In the genomic region with DNA sequence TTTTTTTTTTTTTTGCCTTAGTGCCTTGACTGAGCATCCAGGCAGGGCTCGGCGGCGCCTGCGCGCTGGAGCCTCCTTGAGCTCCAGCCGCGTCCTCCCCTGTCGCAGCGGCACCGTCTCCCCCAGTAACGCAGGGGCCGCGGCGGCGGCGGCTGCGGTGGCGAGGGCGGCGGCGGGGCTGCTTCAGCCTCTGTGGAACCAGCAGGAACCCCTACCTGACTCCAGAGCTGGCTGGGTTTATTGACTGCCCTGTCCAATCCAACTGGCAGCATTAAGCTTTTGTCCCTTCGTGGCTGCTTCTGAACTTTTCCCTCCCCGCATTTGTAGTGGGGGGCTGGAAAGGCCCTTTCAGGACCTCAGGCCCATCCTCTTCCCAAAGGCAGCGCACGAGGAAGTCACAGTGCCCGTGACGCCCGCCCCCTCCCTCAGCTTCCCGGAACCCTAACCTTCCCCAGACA, we compare ENCODE assay signal across 8 cellular contexts. TPM values are rescaled to one million over a fixed set of nuclear protein-coding genes. Genes with fewer than 3 reads are reported as not detected.
DNase-seq lines count a peak whose midpoint lies in the region; ATAC-seq, FAIRE-seq and TF ChIP-seq lines count a peak whose summit lies in the region.

A gene with protein sequence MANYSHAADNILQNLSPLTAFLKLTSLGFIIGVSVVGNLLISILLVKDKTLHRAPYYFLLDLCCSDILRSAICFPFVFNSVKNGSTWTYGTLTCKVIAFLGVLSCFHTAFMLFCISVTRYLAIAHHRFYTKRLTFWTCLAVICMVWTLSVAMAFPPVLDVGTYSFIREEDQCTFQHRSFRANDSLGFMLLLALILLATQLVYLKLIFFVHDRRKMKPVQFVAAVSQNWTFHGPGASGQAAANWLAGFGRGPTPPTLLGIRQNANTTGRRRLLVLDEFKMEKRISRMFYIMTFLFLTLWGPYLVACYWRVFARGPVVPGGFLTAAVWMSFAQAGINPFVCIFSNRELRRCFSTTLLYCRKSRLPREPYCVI (minus strand): TSS at position 397 of the 458 bp plus-strand sequence. CDS start 2,106 bp downstream, outside the sequence.

- H3K27me3 ChIP-seq in H1 (replicated peaks in 1 of 4; ENCODE audit: control insufficient read depth in 3 of 4, extremely low read depth in 1 of 4, insufficient read depth in 3 of 4, low read length in 3 of 4), result peaks cover 6 to 32% (median 16%) of the 10 kb centered on the region in 4 experiments; a peak in 6 of 7 replicates
- H3K27me3 ChIP-seq in mesenchymal stem cell (ENCODE audit: control insufficient read depth in 1 of 2, insufficient read depth in 1 of 2, low read length in 2 of 2), result no peaks in the 10 kb centered on the region

- H3K4me2 ChIP-seq in H1 (ENCODE audit: insufficient read depth in 1 of 2, low read depth in 2 of 2, low read length in 2 of 2) (peak within 1 kb of the TSS; percentile 73 to 96), mesenchymal stem cell (ENCODE audit: low read length, poor library complexity, severe bottlenecking) (peak within 1 kb of the TSS; percentile 96)

- POLR2A ChIA-PET in H1 (lab: Charles Lee; ENCODE audit: partially characterized antibody), result interaction anchor here (1.2 to 1.5 kb wide), 2 partner anchors 10 to 28 kb away, joined by 3 to 5 read pairs; no protein-coding TSS in a partner anchor

- H2BK15ac ChIP-seq in H1 (ENCODE audit: low read length), result no peak within 1 kb of the TSS
- H2BK15ac ChIP-seq in mesenchymal stem cell (ENCODE audit: low read depth, poor library complexity, severe bottlenecking), result peak within 1 kb of the TSS; percentile 80

- H4K5ac ChIP-seq in H1 (ENCODE audit: insufficient read length, low read depth, low read length), result no peak within 1 kb of the TSS

- H2AK5ac ChIP-seq in H1 (ENCODE audit: low read depth, low read length) (no peak within 1 kb of the TSS), mesenchymal stem cell (ENCODE audit: low read length, severe bottlenecking) (no peak within 1 kb of the TSS)

- H3K9me3 Mint-ChIP-seq in activated CD4-positive, alpha-beta T cell treated with anti-CD3 and anti-CD28 coated beads, Interleukin-2, amount 10 ng/mL, durations not matched to agents 24 days and 14 days, result no peaks in the 10 kb centered on the region
- H3K9me3 Mint-ChIP-seq in stimulated activated naive CD8-positive, alpha-beta T cell treated with anti-CD3 and anti-CD28 coated beads, Interleukin-15, amount 100 ng/mL, for 72 hours, result no peaks in the 10 kb centered on the region

- H3K56ac ChIP-seq in H1 (replicated peaks; ENCODE audit: insufficient read length, low read depth, low read length), result no peak within 1 kb of the TSS

- H4K8ac ChIP-seq in H1 (ENCODE audit: extremely low read depth, insufficient read depth, low read length) (no peak within 1 kb of the TSS; the same call in 1 of the 2 replicates), mesenchymal stem cell (ENCODE audit: low read length) (peak within 1 kb of the TSS; percentile 84)

- H3K4me1 Mint-ChIP-seq in activated CD4-positive, alpha-beta T cell treated with anti-CD3 and anti-CD28 coated beads, Interleukin-2, amount 10 ng/mL, durations not matched to agents 24 days and 14 days, result peaks cover 4% of the 10 kb centered on the region
- peaks cover 6% of the 10 kb centered on the region for H3K4me1 Mint-ChIP-seq in stimulated activated naive CD8-positive, alpha-beta T cell treated with anti-CD3 and anti-CD28 coated beads, Interleukin-15, amount 100 ng/mL, for 72 hours

- TF ChIP-seq EP300 in H1 (IDR thresholded peaks at IDR 0.05; ENCODE audit: borderline replicate concordance in 1 of 2, low read depth in 2 of 2, low read length in 2 of 2), result peak in 1 of 2 experiments; percentile 37; a peak in 1 of 3 replicates

- peaks cover 43% of the 10 kb centered on the region for H3K27me3 Mint-ChIP-seq in activated CD4-positive, alpha-beta T cell treated with anti-CD3 and anti-CD28 coated beads, Interleukin-2, amount 10 ng/mL, durations not matched to agents 24 days and 14 days
- H3K27me3 Mint-ChIP-seq in stimulated activated naive CD8-positive, alpha-beta T cell treated with anti-CD3 and anti-CD28 coated beads, Interleukin-15, amount 100 ng/mL, for 72 hours, result peaks cover 56% of the 10 kb centered on the region

- H3K4me3 Mint-ChIP-seq in activated CD4-positive, alpha-beta T cell treated with anti-CD3 and anti-CD28 coated beads, Interleukin-2, amount 10 ng/mL, durations not matched to agents 24 days and 14 days, result peak within 1 kb of the TSS; percentile 46
- H3K4me3 Mint-ChIP-seq in stimulated activated naive CD8-positive, alpha-beta T cell treated with anti-CD3 and anti-CD28 coated beads, Interleukin-15, amount 100 ng/mL, for 72 hours, result peak within 1 kb of the TSS; percentile 65 to 72

- DNase-seq in GDM1 (lab: John Stamatoyannopoulos, UW) (peak; percentile 54), HCEC 1CT (peak; percentile 70), NCI-H1417 treated with DMSO at 0.1 percent for 48 hours (lab: John Stamatoyannopoulos, UW) (peak; percentile 34), H1 (ENCODE audit: low read depth in 1 of 2, low spot score in 2 of 2) (peak; percentile 29 to 77), mesenchymal stem cell (peak; percentile 71), T1000 (lab: John Stamatoyannopoulos, UW) (no peak)
- peak; percentile 71 for DNase-seq in activated CD4-positive, alpha-beta T cell treated with anti-CD3 and anti-CD28 coated beads, Interleukin-2, amount 10 ng/mL, durations not matched to agents 24 days and 14 days
- peak; percentile 36 to 38 for DNase-seq in stimulated activated naive CD8-positive, alpha-beta T cell treated with anti-CD3 and anti-CD28 coated beads, Interleukin-15, amount 100 ng/mL, for 72 hours

- no peak for FAIRE-seq in H1 (lab: Jason Lieb, UNC)

- no peak for TF ChIP-seq RAD21 in H1 (IDR thresholded peaks at IDR 0.05 in 1 of 2, conservative IDR thresholded peaks at IDR 0.05 in 1 of 2; ENCODE audit: low read depth in 2 of 2, low read length in 2 of 2)

- no peak within 1 kb of the TSS for H3K9ac ChIP-seq in H1 (replicated peaks in 1 of 4; ENCODE audit: extremely low read depth in 1 of 4, low read depth in 3 of 4, low read length in 3 of 4)
- H3K9ac ChIP-seq in mesenchymal stem cell (ENCODE audit: low read length), result peak within 1 kb of the TSS; percentile 97

- peak within 1 kb of the TSS; percentile 46 to 73 (median 60) for H3K4me3 ChIP-seq in H1 (ENCODE audit: extremely low read depth in 1 of 4, insufficient read depth in 2 of 4, low read depth in 3 of 4, low read length in 4 of 4)
- H3K4me3 ChIP-seq in mesenchymal stem cell (ENCODE audit: insufficient read depth in 1 of 2, low read depth in 1 of 2, low read length in 2 of 2), result peak within 1 kb of the TSS; percentile 67 to 85

- H3K9me3 ChIP-seq in H1 (ENCODE audit: insufficient read depth in 2 of 2, low read depth in 1 of 2, low read length in 1 of 2) (no peaks in the 10 kb centered on the region), mesenchymal stem cell (ENCODE audit: control insufficient read depth, low read length) (no peaks in the 10 kb centered on the region)

- H2BK5ac ChIP-seq in H1 (ENCODE audit: low read depth, low read length) (no peak within 1 kb of the TSS), mesenchymal stem cell (ENCODE audit: low read depth, low read length, poor library complexity, severe bottlenecking) (peak within 1 kb of the TSS; percentile 88)

- H3K23ac ChIP-seq in H1 (ENCODE audit: insufficient read length) (no peak within 1 kb of the TSS), mesenchymal stem cell (ENCODE audit: low read length in 2 of 2) (no peak within 1 kb of the TSS)

- CTCF ChIA-PET in H1 (lab: Charles Lee; ENCODE audit: partially characterized antibody), result no interaction called here

- peaks cover 0 to 2% of the 10 kb centered on the region in 2 experiments for H4K20me1 ChIP-seq in H1 (replicated peaks in 1 of 2; ENCODE audit: control insufficient read depth in 1 of 2, insufficient read depth in 2 of 2, low read length in 2 of 2)

- TF ChIP-seq CTCF in H1 (IDR thresholded peaks at IDR 0.05; ENCODE audit: control extremely low read depth in 1 of 3, insufficient read depth in 1 of 3, low read depth in 1 of 3, low read length in 3 of 3), result no peak

- no peaks in the 10 kb centered on the region for H3K36me3 Mint-ChIP-seq in activated CD4-positive, alpha-beta T cell treated with anti-CD3 and anti-CD28 coated beads, Interleukin-2, amount 10 ng/mL, durations not matched to agents 24 days and 14 days (ENCODE audit: low read depth)

- H3K4me1 ChIP-seq in H1 (replicated peaks in 1 of 4; ENCODE audit: control insufficient read depth in 3 of 4, insufficient read depth in 4 of 4, low read length in 3 of 4) (peaks cover 0 to 9% (median 4%) of the 10 kb centered on the region in 4 experiments; a peak in 4 of 7 replicates), mesenchymal stem cell (ENCODE audit: control insufficient read depth, insufficient read depth, low read depth, low read length) (peaks cover 5% of the 10 kb centered on the region)

- TF ChIP-seq POLR2A in H1 (IDR thresholded peaks at IDR 0.05; ENCODE audit: control extremely low read depth in 1 of 2, low read depth in 2 of 2, low read length in 2 of 2), result no peak

- no peaks in the 10 kb centered on the region for H3K79me2 ChIP-seq in H1 (ENCODE audit: control insufficient read depth in 1 of 2, insufficient read depth in 2 of 2, low read length in 2 of 2)

- intact Hi-C loops in activated CD4-positive, alpha-beta T cell treated with anti-CD3 and anti-CD28 coated beads, Interleukin-2, amount 10 ng/mL, durations not matched to agents 24 days and 14 days (cut with micrococcal nuclease), result no loop called here

- 2% methylated on average over 25 of the region's 29 CpGs; no CpG with 5 or more reads in 1 of the 2 experiments for WGBS in H1 (ENCODE audit: extremely low coverage in 1 of 2, insufficient coverage in 1 of 2, insufficient read length in 1 of 2, insufficient replicate concordance in 2 of 2, low coverage in 1 of 2, low lambda C conversion rate in 2 of 2, missing lambda C conversion rate in 1 of 2), 2 experiments
- WGBS in mesenchymal stem cell, result 1% methylated on average over 19 of the region's 29 CpGs

- H2BK20ac ChIP-seq in H1 (ENCODE audit: low read length), result no peak within 1 kb of the TSS

- H3K23me2 ChIP-seq in H1 (ENCODE audit: low read depth, low read length), result peaks cover 2% of the 10 kb centered on the region; the same call in 1 of the 2 replicates

- H3K27ac Mint-ChIP-seq in activated CD4-positive, alpha-beta T cell treated with anti-CD3 and anti-CD28 coated beads, Interleukin-2, amount 10 ng/mL, durations not matched to agents 24 days and 14 days, result no peak within 1 kb of the TSS
- no peak within 1 kb of the TSS for H3K27ac Mint-ChIP-seq in stimulated activated naive CD8-positive, alpha-beta T cell treated with anti-CD3 and anti-CD28 coated beads, Interleukin-15, amount 100 ng/mL, for 72 hours

- H3K27ac ChIP-seq in H1 (ENCODE audit: low read depth, low read length), result no peak within 1 kb of the TSS
- H3K27ac ChIP-seq in mesenchymal stem cell (ENCODE audit: low read length, poor library complexity, severe bottlenecking), result peak within 1 kb of the TSS; percentile 95

- no peak within 1 kb of the TSS for H3K14ac ChIP-seq in H1 (ENCODE audit: insufficient read length)
- H3K14ac ChIP-seq in mesenchymal stem cell (ENCODE audit: low read length in 2 of 2), result peak within 1 kb of the TSS in 1 of 2 experiments; percentile 81

- H2BK120ac ChIP-seq in H1 (replicated peaks; ENCODE audit: low read depth, low read length) (peak within 1 kb of the TSS; percentile 43), mesenchymal stem cell (ENCODE audit: low read depth, low read length) (peak within 1 kb of the TSS; percentile 83)

- H2BK12ac ChIP-seq in H1 (ENCODE audit: low read depth, low read length) (no peak within 1 kb of the TSS), mesenchymal stem cell (ENCODE audit: low read length in 2 of 2) (peak within 1 kb of the TSS in 1 of 2 experiments; percentile 76)

- H2AFZ ChIP-seq in H1 (ENCODE audit: low read length) (peak within 1 kb of the TSS; percentile 95), mesenchymal stem cell (ENCODE audit: low read depth, low read length) (peak within 1 kb of the TSS; percentile 95)

- H3K4ac ChIP-seq in H1 (replicated peaks; ENCODE audit: insufficient read length, low read depth, low read length) (no peak within 1 kb of the TSS), mesenchymal stem cell (ENCODE audit: low read depth in 1 of 2, low read length in 2 of 2) (peak within 1 kb of the TSS; percentile 49 to 60)

- H3K18ac ChIP-seq in H1 (ENCODE audit: extremely low read depth, low read length) (no peak within 1 kb of the TSS), mesenchymal stem cell (ENCODE audit: low read depth in 1 of 2, low read length in 2 of 2) (peak within 1 kb of the TSS; percentile 75 to 86)

- peak; percentile 85 for ATAC-seq in stimulated activated naive CD8-positive, alpha-beta T cell treated with anti-CD3 and anti-CD28 coated beads, Interleukin-15, amount 100 ng/mL, for 72 hours

- H3K79me1 ChIP-seq in H1 (ENCODE audit: low read depth, low read length) (no peaks in the 10 kb centered on the region), mesenchymal stem cell (replicated peaks; ENCODE audit: low read length, poor library complexity, severe bottlenecking) (no peaks in the 10 kb centered on the region)

- no peaks in the 10 kb centered on the region for H3K36me3 ChIP-seq in H1 (ENCODE audit: control insufficient read depth in 2 of 4, insufficient read depth in 4 of 4, low read length in 3 of 4)
- H3K36me3 ChIP-seq in mesenchymal stem cell (ENCODE audit: control insufficient read depth in 1 of 2, insufficient read depth in 2 of 2, low read depth in 1 of 2, low read length in 2 of 2), result no peaks in the 10 kb centered on the region

- no peak within 1 kb of the TSS for H4K91ac ChIP-seq in H1 (replicated peaks; ENCODE audit: insufficient read length, low read length)
- H4K91ac ChIP-seq in mesenchymal stem cell (ENCODE audit: low read length), result peak within 1 kb of the TSS; percentile 90

RNA-seq across cellular contexts. Expression of the gene that starts here (rescaled TPM):
- not detected in 2 replicates for total RNA-seq in activated CD4-positive, alpha-beta T cell treated with anti-CD3 and anti-CD28 coated beads, Interleukin-2, amount 10 ng/mL, durations not matched to agents 24 days and 14 days
- 0.20 and 0.54 TPM in 2 replicates for total RNA-seq in H1 (2021; fragmentation: NEBNext Ultra II Directional; extraction: Animal tissue kit (Norgen Biotek cat#: 25700))
- polyA plus RNA-seq in H1 (2011; rRNA removed), result 0.06 and 0.11 TPM in 2 replicates
- polyA plus RNA-seq in H1 (2011; cell fraction: cytosol; rRNA removed), result 0.17 TPM
- polyA plus RNA-seq in H1 (2011; cell fraction: nucleus; rRNA removed), result 0.09 TPM
- polyA plus RNA-seq in H1 (2012, experiment 1 of 2), result 0.13 to 0.33 TPM in 2 of 4 replicates, not detected in the others
- not detected for polyA plus RNA-seq in H1 (2012, experiment 2 of 2)
- polyA plus RNA-seq in H1 (2013, experiment 1 of 2), result 0.32 TPM
- polyA plus RNA-seq in H1 (2013, experiment 2 of 2), result 0.31 TPM
- polyA minus RNA-seq in H1 (2011; rRNA and poly(A)+ RNA removed), result 0.25 and 0.32 TPM in 2 replicates
- not detected for polyA minus RNA-seq in H1 (2011; cell fraction: cytosol; rRNA and poly(A)+ RNA removed)
- not detected for polyA minus RNA-seq in H1 (2011; cell fraction: nucleus; rRNA and poly(A)+ RNA removed)
- polyA plus RNA-seq in mesenchymal stem cell (2013, experiment 1 of 2), result 0.44 TPM
- polyA plus RNA-seq in mesenchymal stem cell (2013, experiment 2 of 2), result 0.41 TPM

Comparison
In these comparisons a context has a peak if more than half of its experiments do, and no peak if none do; other contexts are left out.
1. Peak in DNase-seq in activated CD4-positive, alpha-beta T cell treated with anti-CD3 and anti-CD28 coated beads, Interleukin-2, amount 10 ng/mL, durations not matched to agents 24 days and 14 days; RNA of the gene not detected or under 1 TPM.
2. Peak in DNase-seq, H3K4me3 ChIP-seq and H3K4me2 ChIP-seq in H1; RNA of the gene not detected or under 1 TPM.